Comparison of ENCODE assay signal across 19 cellular contexts in the genomic region with DNA sequence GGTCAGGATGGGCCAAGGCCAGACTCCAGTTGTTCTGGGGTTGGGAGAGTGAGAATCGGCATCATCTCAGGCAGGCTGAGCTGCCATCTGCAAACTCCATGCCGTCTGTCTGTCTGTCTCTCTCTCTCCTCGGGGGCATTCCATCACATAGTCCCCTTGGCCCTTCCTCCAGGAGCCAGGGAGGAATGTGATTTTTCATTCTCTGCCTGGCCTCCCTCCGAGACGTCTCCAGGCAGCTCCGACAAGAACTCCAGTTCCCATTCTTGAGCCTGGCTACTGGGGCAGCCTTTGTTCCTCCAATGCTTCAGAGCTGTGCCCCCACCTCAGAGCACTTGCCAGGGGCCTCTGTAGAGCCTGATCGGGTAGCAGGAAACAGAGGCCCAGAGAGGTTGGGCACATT.
"Had no signal": no experiment of that assay in that cellular context is flagged by ENCODE, and none has a peak within 500 bp of the region (broad histone marks: within the 10 kb centered on the region; RNA-seq: fewer than 3 reads in every experiment).

No MANE protein-coding gene starts in this region.

- DNase-seq: activated CD4-positive, alpha-beta T cell treated with anti-CD3 and anti-CD28 coated beads, Interleukin-2, amount 50 U/mL, for 1 hour; activated CD4-positive, CD25-positive, alpha-beta regulatory T cell; activated naive CD4-positive, alpha-beta T cell treated with anti-CD3 and anti-CD28 coated beads, Interleukin-2, amount 50 U/mL, for 16 hours; dorsolateral prefrontal cortex; esophagus squamous epithelium; foreskin fibroblast; glutamatergic neuron; kidney; naive B cell; posterior cingulate gyrus; SK-N-SH; stimulated activated CD4-positive, alpha-beta T cell treated with anti-CD3 and anti-CD28 coated beads, Interleukin-1b, Interleukin-23, amount 100 ng/mL, for 48 hours; tibial artery had no signal

- H3K27ac ChIP-seq: breast epithelium, dorsolateral prefrontal cortex, esophagus squamous epithelium, neutrophil, tibial artery had no signal

- H3K36me3 Mint-ChIP-seq: naive B cell; stimulated activated memory B cell treated with anti-CD40 and anti-IgM and Interleukin-4, amounts not matched to agents 10 μg/mL and 1 μg/mL and 100 μg/mL, for 72 hours had no signal

- H3K27ac Mint-ChIP-seq: activated T-helper 2 cell treated with anti-CD3 and anti-CD28 coated beads, Interferon-gamma antibody, Interleukin-2, Interleukin-4, amounts not matched to agents 10 μg/mL and 5 μg/mL and 100 μg/mL, durations not matched to agents 14 hours and 24 hours and 36 hours; naive B cell; stimulated activated memory B cell treated with anti-CD40 and anti-IgM and Interleukin-4, amounts not matched to agents 10 μg/mL and 1 μg/mL and 100 μg/mL, for 72 hours; T-helper 1 cell treated with Interleukin-12 subunit alpha and Interleukin-12 subunit beta and Interleukin-4 antibody, amounts not matched to agents 30 μg/mL and 1 μg/mL, for 36 hours had no signal

- H3K36me3 ChIP-seq: breast epithelium, esophagus squamous epithelium, neutrophil, tibial artery had no signal

- H3K9me3 ChIP-seq: breast epithelium, esophagus squamous epithelium, neutrophil, SK-N-SH, tibial artery had no signal

- H3K4me1 Mint-ChIP-seq: naive B cell; stimulated activated memory B cell treated with anti-CD40 and anti-IgM and Interleukin-4, amounts not matched to agents 10 μg/mL and 1 μg/mL and 100 μg/mL, for 72 hours had no signal

- H3K9me3 Mint-ChIP-seq: activated T-helper 2 cell treated with anti-CD3 and anti-CD28 coated beads, Interferon-gamma antibody, Interleukin-2, Interleukin-4, amounts not matched to agents 10 μg/mL and 5 μg/mL and 100 μg/mL, durations not matched to agents 14 hours and 24 hours and 36 hours; naive B cell; stimulated activated memory B cell treated with anti-CD40 and anti-IgM and Interleukin-4, amounts not matched to agents 10 μg/mL and 1 μg/mL and 100 μg/mL, for 72 hours; T-helper 1 cell treated with Interleukin-12 subunit alpha and Interleukin-12 subunit beta and Interleukin-4 antibody, amounts not matched to agents 30 μg/mL and 1 μg/mL, for 36 hours had no signal

- ATAC-seq: stimulated activated memory B cell treated with anti-CD40 and anti-IgM and Interleukin-4, amounts not matched to agents 10 μg/mL and 1 μg/mL and 100 μg/mL, for 72 hours had no signal

- H3K4me1 ChIP-seq: breast epithelium had no signal

- H3K27me3 ChIP-seq: breast epithelium, esophagus squamous epithelium, neutrophil, tibial artery had no signal

- H3K4me3 Mint-ChIP-seq: naive B cell; stimulated activated memory B cell treated with anti-CD40 and anti-IgM and Interleukin-4, amounts not matched to agents 10 μg/mL and 1 μg/mL and 100 μg/mL, for 72 hours; T-helper 1 cell treated with Interleukin-12 subunit alpha and Interleukin-12 subunit beta and Interleukin-4 antibody, amounts not matched to agents 30 μg/mL and 1 μg/mL, for 36 hours had no signal

- H3K4me3 ChIP-seq: breast epithelium, dorsolateral prefrontal cortex, esophagus squamous epithelium, smooth muscle cell, tibial artery had no signal
